In the genomic region with DNA sequence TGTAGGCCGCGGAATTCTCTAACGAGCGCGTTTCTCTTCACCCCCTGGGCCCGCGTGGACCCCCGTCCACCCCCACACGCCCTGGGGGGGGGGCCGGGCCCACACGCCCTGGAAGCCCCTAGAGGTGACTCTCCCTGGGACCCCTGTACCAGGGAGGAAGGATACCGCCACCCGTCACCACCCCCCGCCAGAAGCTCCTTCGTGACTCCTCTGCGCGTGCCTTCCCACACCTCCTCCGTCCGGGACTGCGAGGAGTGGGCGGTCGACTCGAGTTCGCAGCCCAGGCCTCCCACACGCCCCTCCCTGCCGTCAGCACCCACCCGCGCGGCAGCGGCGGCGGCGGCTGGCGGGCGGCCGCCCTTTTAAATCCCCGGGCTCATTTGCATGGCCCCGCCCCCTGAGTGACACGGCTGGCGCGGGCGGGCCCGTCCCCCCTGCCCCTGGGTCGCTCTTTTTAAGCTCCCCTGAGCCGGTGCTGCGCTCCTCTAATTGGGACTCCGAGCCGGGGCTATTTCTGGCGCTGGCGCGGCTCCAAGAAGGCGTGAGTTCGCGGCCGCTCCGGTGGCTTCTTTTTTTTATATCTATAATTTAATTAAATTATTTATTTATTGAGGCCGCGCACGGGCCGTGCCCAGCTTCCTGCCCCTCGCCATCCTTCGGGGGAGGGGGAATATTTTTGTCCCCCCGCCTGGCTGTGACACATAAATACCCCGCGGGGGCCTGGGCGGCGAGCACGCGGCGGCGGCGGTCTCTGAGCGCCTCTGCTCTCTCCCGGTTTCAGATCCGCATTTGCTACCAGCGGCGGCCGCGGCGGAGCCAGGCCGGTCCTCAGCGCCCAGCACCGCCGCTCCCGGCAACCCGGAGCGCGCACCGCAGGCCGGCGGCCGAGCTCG, we compare ENCODE assay signal across 2 cellular contexts.
TF ChIP-seq lines count a peak whose summit lies in the region.

A gene with protein sequence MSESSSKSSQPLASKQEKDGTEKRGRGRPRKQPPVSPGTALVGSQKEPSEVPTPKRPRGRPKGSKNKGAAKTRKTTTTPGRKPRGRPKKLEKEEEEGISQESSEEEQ (plus strand): TSS at position 451 of the 893 bp plus-strand sequence. CDS start 3,908 bp downstream, outside the sequence.

TF ChIP-seq in A549, 52 proteins besides CTCF, POLR2A, EP300 and RAD21 (continued from another document):
- peak; percentile 80 for TF ChIP-seq BCL3 (IDR thresholded peaks at IDR 0.05)
- TF ChIP-seq GATA3 (IDR thresholded peaks at IDR 0.05; ENCODE audit: borderline replicate concordance) = no peak
- TF ChIP-seq TFCP2L1 (CRISPR knock-in tag; IDR thresholded peaks at IDR 0.05) = no peak; the same call in 1 of the 2 replicates
- no peak for TF ChIP-seq CEBPB (IDR thresholded peaks at IDR 0.05)
- TF ChIP-seq ELK1 (IDR thresholded peaks at IDR 0.05; ENCODE audit: low read depth, low read length) = no peak
- TF ChIP-seq, protein P1, sequence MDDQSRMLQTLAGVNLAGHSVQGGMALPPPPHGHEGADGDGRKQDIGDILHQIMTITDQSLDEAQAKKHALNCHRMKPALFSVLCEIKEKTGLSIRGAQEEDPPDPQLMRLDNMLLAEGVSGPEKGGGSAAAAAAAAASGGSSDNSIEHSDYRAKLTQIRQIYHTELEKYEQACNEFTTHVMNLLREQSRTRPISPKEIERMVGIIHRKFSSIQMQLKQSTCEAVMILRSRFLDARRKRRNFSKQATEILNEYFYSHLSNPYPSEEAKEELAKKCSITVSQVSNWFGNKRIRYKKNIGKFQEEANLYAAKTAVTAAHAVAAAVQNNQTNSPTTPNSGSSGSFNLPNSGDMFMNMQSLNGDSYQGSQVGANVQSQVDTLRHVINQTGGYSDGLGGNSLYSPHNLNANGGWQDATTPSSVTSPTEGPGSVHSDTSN (IDR thresholded peaks at IDR 0.05) = no peak
- TF ChIP-seq, protein P2, sequence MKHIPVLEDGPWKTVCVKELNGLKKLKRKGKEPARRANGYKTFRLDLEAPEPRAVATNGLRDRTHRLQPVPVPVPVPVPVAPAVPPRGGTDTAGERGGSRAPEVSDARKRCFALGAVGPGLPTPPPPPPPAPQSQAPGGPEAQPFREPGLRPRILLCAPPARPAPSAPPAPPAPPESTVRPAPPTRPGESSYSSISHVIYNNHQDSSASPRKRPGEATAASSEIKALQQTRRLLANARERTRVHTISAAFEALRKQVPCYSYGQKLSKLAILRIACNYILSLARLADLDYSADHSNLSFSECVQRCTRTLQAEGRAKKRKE (CRISPR knock-in tag; IDR thresholded peaks at IDR 0.05; ENCODE audit: low read depth) = no peak
- TF ChIP-seq RFX5 (IDR thresholded peaks at IDR 0.05) = no peak
- TF ChIP-seq MAX (IDR thresholded peaks at IDR 0.05) = no peak
- TF ChIP-seq KDM5A (IDR thresholded peaks at IDR 0.05) = no peak
- TF ChIP-seq HMGXB4 (CRISPR knock-in tag; IDR thresholded peaks at IDR 0.05; ENCODE audit: borderline replicate concordance) = no peak
- no peak for TF ChIP-seq HEYL (CRISPR knock-in tag; IDR thresholded peaks at IDR 0.05)
TF ChIP-seq in A549: peak in this region for 4.

TF ChIP-seq in WTC11, 78 proteins besides CTCF, POLR2A, EP300 and RAD21 (continued from another document and continues in another):
- TF ChIP-seq, protein P3, sequence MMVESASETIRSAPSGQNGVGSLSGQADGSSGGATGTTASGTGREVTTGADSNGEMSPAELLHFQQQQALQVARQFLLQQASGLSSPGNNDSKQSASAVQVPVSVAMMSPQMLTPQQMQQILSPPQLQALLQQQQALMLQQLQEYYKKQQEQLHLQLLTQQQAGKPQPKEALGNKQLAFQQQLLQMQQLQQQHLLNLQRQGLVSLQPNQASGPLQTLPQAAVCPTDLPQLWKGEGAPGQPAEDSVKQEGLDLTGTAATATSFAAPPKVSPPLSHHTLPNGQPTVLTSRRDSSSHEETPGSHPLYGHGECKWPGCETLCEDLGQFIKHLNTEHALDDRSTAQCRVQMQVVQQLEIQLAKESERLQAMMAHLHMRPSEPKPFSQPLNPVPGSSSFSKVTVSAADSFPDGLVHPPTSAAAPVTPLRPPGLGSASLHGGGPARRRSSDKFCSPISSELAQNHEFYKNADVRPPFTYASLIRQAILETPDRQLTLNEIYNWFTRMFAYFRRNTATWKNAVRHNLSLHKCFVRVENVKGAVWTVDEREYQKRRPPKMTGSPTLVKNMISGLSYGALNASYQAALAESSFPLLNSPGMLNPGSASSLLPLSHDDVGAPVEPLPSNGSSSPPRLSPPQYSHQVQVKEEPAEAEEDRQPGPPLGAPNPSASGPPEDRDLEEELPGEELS (CRISPR knock-in tag; IDR thresholded peaks at IDR 0.05) = peak; percentile 92
- 0 out of 2 replicates have a peak, but pooled peaks have one; percentile 37 for TF ChIP-seq PRRX2 (CRISPR knock-in tag; IDR thresholded peaks at IDR 0.05)
- TF ChIP-seq SMAD4 (CRISPR knock-in tag; IDR thresholded peaks at IDR 0.05) = no peak
- TF ChIP-seq STAT6 (CRISPR knock-in tag; conservative IDR thresholded peaks at IDR 0.05; ENCODE audit: low read depth) = no peak
- TF ChIP-seq IRF1 (CRISPR knock-in tag; IDR thresholded peaks at IDR 0.05) = no peak; the same call in 1 of the 2 replicates
- no peak; the same call in 1 of the 2 replicates for TF ChIP-seq OVOL2 (CRISPR knock-in tag; IDR thresholded peaks at IDR 0.05; ENCODE audit: borderline replicate concordance)
- TF ChIP-seq CBFB (CRISPR knock-in tag; IDR thresholded peaks at IDR 0.05; ENCODE audit: low read depth) = no peak
- TF ChIP-seq ZNF121 (CRISPR knock-in tag; IDR thresholded peaks at IDR 0.05) = no peak
- peak; percentile 64 for TF ChIP-seq HMGXB4 (CRISPR knock-in tag; IDR thresholded peaks at IDR 0.05)
- TF ChIP-seq PREB (CRISPR knock-in tag; IDR thresholded peaks at IDR 0.05; ENCODE audit: borderline replicate concordance) = no peak
- TF ChIP-seq TEAD4 (CRISPR knock-in tag; IDR thresholded peaks at IDR 0.05) = no peak
- TF ChIP-seq, protein P4, sequence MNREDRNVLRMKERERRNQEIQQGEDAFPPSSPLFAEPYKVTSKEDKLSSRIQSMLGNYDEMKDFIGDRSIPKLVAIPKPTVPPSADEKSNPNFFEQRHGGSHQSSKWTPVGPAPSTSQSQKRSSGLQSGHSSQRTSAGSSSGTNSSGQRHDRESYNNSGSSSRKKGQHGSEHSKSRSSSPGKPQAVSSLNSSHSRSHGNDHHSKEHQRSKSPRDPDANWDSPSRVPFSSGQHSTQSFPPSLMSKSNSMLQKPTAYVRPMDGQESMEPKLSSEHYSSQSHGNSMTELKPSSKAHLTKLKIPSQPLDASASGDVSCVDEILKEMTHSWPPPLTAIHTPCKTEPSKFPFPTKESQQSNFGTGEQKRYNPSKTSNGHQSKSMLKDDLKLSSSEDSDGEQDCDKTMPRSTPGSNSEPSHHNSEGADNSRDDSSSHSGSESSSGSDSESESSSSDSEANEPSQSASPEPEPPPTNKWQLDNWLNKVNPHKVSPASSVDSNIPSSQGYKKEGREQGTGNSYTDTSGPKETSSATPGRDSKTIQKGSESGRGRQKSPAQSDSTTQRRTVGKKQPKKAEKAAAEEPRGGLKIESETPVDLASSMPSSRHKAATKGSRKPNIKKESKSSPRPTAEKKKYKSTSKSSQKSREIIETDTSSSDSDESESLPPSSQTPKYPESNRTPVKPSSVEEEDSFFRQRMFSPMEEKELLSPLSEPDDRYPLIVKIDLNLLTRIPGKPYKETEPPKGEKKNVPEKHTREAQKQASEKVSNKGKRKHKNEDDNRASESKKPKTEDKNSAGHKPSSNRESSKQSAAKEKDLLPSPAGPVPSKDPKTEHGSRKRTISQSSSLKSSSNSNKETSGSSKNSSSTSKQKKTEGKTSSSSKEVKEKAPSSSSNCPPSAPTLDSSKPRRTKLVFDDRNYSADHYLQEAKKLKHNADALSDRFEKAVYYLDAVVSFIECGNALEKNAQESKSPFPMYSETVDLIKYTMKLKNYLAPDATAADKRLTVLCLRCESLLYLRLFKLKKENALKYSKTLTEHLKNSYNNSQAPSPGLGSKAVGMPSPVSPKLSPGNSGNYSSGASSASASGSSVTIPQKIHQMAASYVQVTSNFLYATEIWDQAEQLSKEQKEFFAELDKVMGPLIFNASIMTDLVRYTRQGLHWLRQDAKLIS (CRISPR knock-in tag; IDR thresholded peaks at IDR 0.05; ENCODE audit: borderline replicate concordance) = peak; percentile 89; the same call in 1 of the 2 replicates
- no peak for TF ChIP-seq ZNF219 (CRISPR knock-in tag; IDR thresholded peaks at IDR 0.05; ENCODE audit: borderline replicate concordance)
- TF ChIP-seq, protein P5, sequence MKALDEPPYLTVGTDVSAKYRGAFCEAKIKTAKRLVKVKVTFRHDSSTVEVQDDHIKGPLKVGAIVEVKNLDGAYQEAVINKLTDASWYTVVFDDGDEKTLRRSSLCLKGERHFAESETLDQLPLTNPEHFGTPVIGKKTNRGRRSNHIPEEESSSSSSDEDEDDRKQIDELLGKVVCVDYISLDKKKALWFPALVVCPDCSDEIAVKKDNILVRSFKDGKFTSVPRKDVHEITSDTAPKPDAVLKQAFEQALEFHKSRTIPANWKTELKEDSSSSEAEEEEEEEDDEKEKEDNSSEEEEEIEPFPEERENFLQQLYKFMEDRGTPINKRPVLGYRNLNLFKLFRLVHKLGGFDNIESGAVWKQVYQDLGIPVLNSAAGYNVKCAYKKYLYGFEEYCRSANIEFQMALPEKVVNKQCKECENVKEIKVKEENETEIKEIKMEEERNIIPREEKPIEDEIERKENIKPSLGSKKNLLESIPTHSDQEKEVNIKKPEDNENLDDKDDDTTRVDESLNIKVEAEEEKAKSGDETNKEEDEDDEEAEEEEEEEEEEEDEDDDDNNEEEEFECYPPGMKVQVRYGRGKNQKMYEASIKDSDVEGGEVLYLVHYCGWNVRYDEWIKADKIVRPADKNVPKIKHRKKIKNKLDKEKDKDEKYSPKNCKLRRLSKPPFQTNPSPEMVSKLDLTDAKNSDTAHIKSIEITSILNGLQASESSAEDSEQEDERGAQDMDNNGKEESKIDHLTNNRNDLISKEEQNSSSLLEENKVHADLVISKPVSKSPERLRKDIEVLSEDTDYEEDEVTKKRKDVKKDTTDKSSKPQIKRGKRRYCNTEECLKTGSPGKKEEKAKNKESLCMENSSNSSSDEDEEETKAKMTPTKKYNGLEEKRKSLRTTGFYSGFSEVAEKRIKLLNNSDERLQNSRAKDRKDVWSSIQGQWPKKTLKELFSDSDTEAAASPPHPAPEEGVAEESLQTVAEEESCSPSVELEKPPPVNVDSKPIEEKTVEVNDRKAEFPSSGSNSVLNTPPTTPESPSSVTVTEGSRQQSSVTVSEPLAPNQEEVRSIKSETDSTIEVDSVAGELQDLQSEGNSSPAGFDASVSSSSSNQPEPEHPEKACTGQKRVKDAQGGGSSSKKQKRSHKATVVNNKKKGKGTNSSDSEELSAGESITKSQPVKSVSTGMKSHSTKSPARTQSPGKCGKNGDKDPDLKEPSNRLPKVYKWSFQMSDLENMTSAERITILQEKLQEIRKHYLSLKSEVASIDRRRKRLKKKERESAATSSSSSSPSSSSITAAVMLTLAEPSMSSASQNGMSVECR (CRISPR knock-in tag; IDR thresholded peaks at IDR 0.05; ENCODE audit: borderline replicate concordance) = no peak
- TF ChIP-seq, protein P6, sequence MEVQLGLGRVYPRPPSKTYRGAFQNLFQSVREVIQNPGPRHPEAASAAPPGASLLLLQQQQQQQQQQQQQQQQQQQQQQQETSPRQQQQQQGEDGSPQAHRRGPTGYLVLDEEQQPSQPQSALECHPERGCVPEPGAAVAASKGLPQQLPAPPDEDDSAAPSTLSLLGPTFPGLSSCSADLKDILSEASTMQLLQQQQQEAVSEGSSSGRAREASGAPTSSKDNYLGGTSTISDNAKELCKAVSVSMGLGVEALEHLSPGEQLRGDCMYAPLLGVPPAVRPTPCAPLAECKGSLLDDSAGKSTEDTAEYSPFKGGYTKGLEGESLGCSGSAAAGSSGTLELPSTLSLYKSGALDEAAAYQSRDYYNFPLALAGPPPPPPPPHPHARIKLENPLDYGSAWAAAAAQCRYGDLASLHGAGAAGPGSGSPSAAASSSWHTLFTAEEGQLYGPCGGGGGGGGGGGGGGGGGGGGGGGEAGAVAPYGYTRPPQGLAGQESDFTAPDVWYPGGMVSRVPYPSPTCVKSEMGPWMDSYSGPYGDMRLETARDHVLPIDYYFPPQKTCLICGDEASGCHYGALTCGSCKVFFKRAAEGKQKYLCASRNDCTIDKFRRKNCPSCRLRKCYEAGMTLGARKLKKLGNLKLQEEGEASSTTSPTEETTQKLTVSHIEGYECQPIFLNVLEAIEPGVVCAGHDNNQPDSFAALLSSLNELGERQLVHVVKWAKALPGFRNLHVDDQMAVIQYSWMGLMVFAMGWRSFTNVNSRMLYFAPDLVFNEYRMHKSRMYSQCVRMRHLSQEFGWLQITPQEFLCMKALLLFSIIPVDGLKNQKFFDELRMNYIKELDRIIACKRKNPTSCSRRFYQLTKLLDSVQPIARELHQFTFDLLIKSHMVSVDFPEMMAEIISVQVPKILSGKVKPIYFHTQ (CRISPR knock-in tag; IDR thresholded peaks at IDR 0.05) = no peak
